ENCODE assay signal across 17 cellular contexts in genomic region chr10:30040597-30040996, GRCh38. TPM values are rescaled to one million over a fixed set of nuclear protein-coding genes. Genes with fewer than 3 reads are reported as not detected.
"Had no signal": no experiment of that assay in that cellular context is flagged by ENCODE, and none has a peak within 500 bp of the region (broad histone marks: within the 10 kb centered on the region; RNA-seq: fewer than 3 reads in every experiment).

No MANE protein-coding gene starts in this region.

- ATAC-seq: activated CD4-positive, alpha-beta T cell treated with anti-CD3 and anti-CD28 coated beads for 36 hours; foreskin keratinocyte had no signal

- H3K9me3 ChIP-seq: transverse colon had no signal

- H3K27ac ChIP-seq: cardiac muscle cell, foreskin keratinocyte, transverse colon had no signal

- DNase-seq: activated CD4-positive, alpha-beta memory T cell treated with anti-CD3 and anti-CD28 coated beads for 36 hours; activated CD4-positive, alpha-beta T cell treated with anti-CD3 and anti-CD28 coated beads for 36 hours; activated naive CD4-positive, alpha-beta T cell treated with Interleukin-2 at 50 U/mL for 16 hours; activated naive CD8-positive, alpha-beta T cell treated with anti-CD3 and anti-CD28 coated beads, Interleukin-2, amount 10 ng/mL, durations not matched to agents 7 days and 5 days; activated T-cell treated with anti-CD3 and anti-CD28 coated beads, Interleukin-2, amount 50 U/mL, for 1 hour; amygdala; foreskin keratinocyte; nucleus accumbens; posterior cingulate gyrus; retina; stimulated activated CD4-positive, alpha-beta T cell treated with anti-CD3 and anti-CD28 coated beads, Interleukin-2, amount 100 ng/mL, for 24 hours; stimulated activated naive CD4-positive, alpha-beta T cell treated with Interleukin-2 at 50 U/mL for 16 hours; SW 1271; T-helper 2 cell; transverse colon had no signal

- H3K36me3 ChIP-seq: transverse colon had no signal

- H3K27me3 ChIP-seq: cardiac muscle cell, transverse colon had no signal

- H3K4me1 ChIP-seq: foreskin keratinocyte had no signal

- H3K4me3 ChIP-seq: cardiac muscle cell, lung, transverse colon had no signal

RNA-seq across cellular contexts. Expression of gene JCAD, which starts 18.8 kb away (rescaled TPM):
- total RNA-seq: activated CD4-positive, alpha-beta T cell treated with anti-CD3 and anti-CD28 coated beads for 36 hours had no signal
